17 cellular contexts compared by ENCODE assay signal in the genomic region with DNA sequence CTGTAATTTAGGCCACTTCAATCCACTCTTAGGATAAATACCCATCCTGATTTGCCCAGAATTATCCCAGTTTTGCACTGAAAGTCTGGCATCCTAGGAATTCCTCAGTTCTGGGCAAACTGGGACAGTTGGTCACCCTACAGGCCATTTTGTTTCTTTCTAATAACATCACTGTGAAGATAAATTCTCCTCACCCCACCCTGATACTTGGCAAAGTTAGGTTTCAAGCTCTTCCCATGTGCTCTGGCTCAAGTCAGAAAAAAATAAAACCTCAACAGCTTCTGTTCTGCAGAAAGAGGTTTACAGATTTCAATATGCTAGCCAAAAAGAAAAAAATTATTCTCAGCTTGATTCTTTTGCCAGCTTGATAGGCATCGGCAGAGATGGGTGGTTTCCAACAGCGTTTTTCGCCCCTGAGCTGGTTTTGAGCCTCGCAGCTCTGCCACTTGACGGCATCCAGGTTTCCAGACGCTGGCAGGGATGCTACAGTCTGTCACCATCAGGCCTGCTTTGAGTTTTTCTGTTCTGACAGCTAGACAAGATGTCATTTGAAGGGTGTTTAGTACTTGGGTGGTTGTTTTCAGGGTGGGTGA.
DNase-seq lines count a peak whose midpoint lies in the region; ATAC-seq and TF ChIP-seq lines count a peak whose summit lies in the region.
"Had no signal": no experiment of that assay in that cellular context is flagged by ENCODE, and none has a peak within 500 bp of the region (broad histone marks: within the 10 kb centered on the region; RNA-seq: fewer than 3 reads in every experiment).

No MANE protein-coding gene starts in this region.

- no peak overlapping the region for H3K4me3 ChIP-seq in right atrium auricular region
- H3K4me3 ChIP-seq in thyroid gland (replicated peaks in 1 of 3) = no peak overlapping the region
- H3K4me3 ChIP-seq: GM23338 had no signal

- H3K27me3 Mint-ChIP-seq in natural killer cell (ENCODE audit: low read depth in 2 of 2) = peaks cover 11 to 32% of the 10 kb centered on the region in 2 donors

- H3K4me3 Mint-ChIP-seq in natural killer cell = no peak overlapping the region
- H3K4me3 Mint-ChIP-seq: GM23338 had no signal

- intact Hi-C loops in Right ventricle myocardium inferior (cut with DNase I) = no loop called here
- intact Hi-C loops in thyroid gland (cut with DNase I) = loop anchor here (10.0 kb wide), 1 partner anchor 69 kb away; no protein-coding TSS in a partner anchor
- intact Hi-C loops in natural killer cell (cut with micrococcal nuclease) = no loop called here

- WGBS in thyroid gland, 2 donors = 26 to 39% methylated on average over 6 of the region's 6 CpGs

- H3K9me3 ChIP-seq in right atrium auricular region = no peaks in the 10 kb centered on the region
- H3K9me3 ChIP-seq in thyroid gland = no peaks in the 10 kb centered on the region

- H3K27me3 ChIP-seq in right atrium auricular region (no peaks in the 10 kb centered on the region), thyroid gland (no peaks in the 10 kb centered on the region)

- H3K9me3 Mint-ChIP-seq in natural killer cell = no peaks in the 10 kb centered on the region
- H3K9me3 Mint-ChIP-seq: GM23338 had no signal

- no peaks in the 10 kb centered on the region for H3K4me1 Mint-ChIP-seq in natural killer cell
- H3K4me1 Mint-ChIP-seq: GM23338 had no signal

- peak; percentile 45 for ATAC-seq in Right ventricle myocardium inferior
- no peak for ATAC-seq in GM21619 (IDR thresholded peaks at IDR 0.05; ENCODE audit: unreplicated experiment)
- no peak for ATAC-seq in natural killer cell

- no peaks in the 10 kb centered on the region for H3K36me3 ChIP-seq in right atrium auricular region
- H3K36me3 ChIP-seq in thyroid gland = no peaks in the 10 kb centered on the region

- DNase-seq in Right ventricle myocardium inferior (ENCODE audit: missing footprints) = no peak
- DNase-seq in right atrium auricular region (ENCODE audit: low spot score) = no peak
- peak; percentile 86 for DNase-seq in cerebellar cortex (ENCODE audit: low spot score)
- peak; percentile 48 for DNase-seq in inferior parietal cortex (ENCODE audit: extremely low spot score)
- DNase-seq in thyroid gland = peak; percentile 73 to 77
- DNase-seq in natural killer cell = no peak
- DNase-seq in stimulated activated CD4-positive, alpha-beta T cell treated with anti-CD3 and anti-CD28 coated beads, Interleukin-1b, Interleukin-23, amount 100 ng/mL, for 48 hours = no peak
- DNase-seq: 8988T, DMS53, MV-4-11, NCI-H1436, NCI-H2081 treated with DMSO at 0.1 percent for 48 hours, NCI-H82, SHP77 treated with DMSO at 0.1 percent for 48 hours had no signal

- TF ChIP-seq POLR2A in thyroid gland (IDR thresholded peaks at IDR 0.05) = no peak

- peaks cover 0 to 9% of the 10 kb centered on the region in 2 donors for H3K4me1 ChIP-seq in right atrium auricular region
- H3K4me1 ChIP-seq in thyroid gland = peaks cover 28 to 46% of the 10 kb centered on the region in 2 donors

- TF ChIP-seq CTCF in right atrium auricular region (IDR thresholded peaks at IDR 0.05) (no peak), thyroid gland (IDR thresholded peaks at IDR 0.05) (no peak), natural killer cell (IDR thresholded peaks at IDR 0.05) (no peak)

- H3K27ac ChIP-seq in right atrium auricular region (no peak overlapping the region), thyroid gland (peak overlapping the region; percentile 29 to 64 (median 58))
- H3K27ac ChIP-seq: C4-2B had no signal

- no peaks in the 10 kb centered on the region for H3K36me3 Mint-ChIP-seq in natural killer cell

- no peak overlapping the region for H3K27ac Mint-ChIP-seq in natural killer cell
- H3K27ac Mint-ChIP-seq: GM23338 had no signal

Comparison
In these comparisons a context has a peak if more than half of its experiments do, and no peak if none do; other contexts are left out.
1. DNase-seq: peak in cerebellar cortex (single experiment), inferior parietal cortex (single experiment) and thyroid gland (2 of 2); none in Right ventricle myocardium inferior (single experiment), right atrium auricular region (single experiment), natural killer cell (single experiment) and stimulated activated CD4-positive, alpha-beta T cell treated with anti-CD3 and anti-CD28 coated beads, Interleukin-1b, Interleukin-23, amount 100 ng/mL, for 48 hours (single experiment).
2. H3K27ac ChIP-seq: peak in thyroid gland (3 of 3); none in right atrium auricular region (0 of 2).